8 cellular contexts compared by ENCODE assay signal in genomic region chr16:69132424-69133252, GRCh38. TPM values are rescaled to one million over a fixed set of nuclear protein-coding genes. Genes with fewer than 3 reads are reported as not detected.
A peak's percentile ranks its signal among the peaks of the same experiment; 100 is the strongest.
DNase-seq lines count a peak whose midpoint lies in the region; ATAC-seq and TF ChIP-seq lines count a peak whose summit lies in the region.

TSS of gene CHTF8 (minus strand) at chr16:69132588. CDS start at chr16:69121458, 11,130 bp downstream.
TSS of gene UTP4 (plus strand) at chr16:69132649. CDS start at chr16:69133460, 811 bp downstream.

- H2AFZ ChIP-seq in neural progenitor cell (replicated peaks) = peak within 1 kb of the TSS; percentile 78

- peaks cover 95% of the 10 kb centered on the region for H3K79me2 ChIP-seq in neural progenitor cell (ENCODE audit: low read depth)

- peaks cover 23% of the 10 kb centered on the region for H3F3A ChIP-seq in neural progenitor cell (ENCODE audit: low read depth)

- H3K4me3 ChIP-seq in Jurkat, Clone E6-1 (ENCODE audit: low read length) = peak within 1 kb of the TSS; percentile 98
- H3K4me3 ChIP-seq in foreskin fibroblast (ENCODE audit: low read depth in 1 of 2, low read length in 2 of 2) = peak within 1 kb of the TSS; percentile 72 to 99
- H3K4me3 ChIP-seq in neural progenitor cell = peak within 1 kb of the TSS; percentile 98
- H3K4me3 ChIP-seq in stomach smooth muscle (ENCODE audit: low read length in 2 of 2) = peak within 1 kb of the TSS; percentile 91 to 93

- H3K4me3 Mint-ChIP-seq in neural progenitor cell = peak within 1 kb of the TSS; percentile 98

- DNase-seq in DMS53 treated with DMSO at 0.1 percent for 48 hours (lab: John Stamatoyannopoulos, UW; ENCODE audit: unreplicated experiment) (peak; percentile 62), SIG-M5 (lab: John Stamatoyannopoulos, UW) (peak; percentile 27), foreskin fibroblast (peak; percentile 80 to 94), neural progenitor cell (ENCODE audit: low spot score) (peak; percentile 94)
- DNase-seq in Jurkat, Clone E6-1 (ENCODE audit: low read depth, low spot score) = peak; percentile 71
- peak; percentile 96 for DNase-seq in activated effector memory CD4-positive, alpha-beta T cell treated with anti-CD3 and anti-CD28 coated beads, Interleukin-2, amount 50 U/mL, for 16 hours

- H3K36me3 ChIP-seq in neural progenitor cell (peaks cover 9% of the 10 kb centered on the region), stomach smooth muscle (ENCODE audit: control insufficient read depth in 2 of 2, insufficient read depth in 2 of 2, low read length in 2 of 2) (peaks cover under 1 to 8% of the 10 kb centered on the region in 2 donors)

- H3K4me2 ChIP-seq in neural progenitor cell = peak within 1 kb of the TSS; percentile 89

- peak within 1 kb of the TSS; percentile 97 for H3K27ac Mint-ChIP-seq in neural progenitor cell

- peak; percentile 82 for ATAC-seq in GM21576 (IDR thresholded peaks at IDR 0.05; ENCODE audit: unreplicated experiment)

- H3K27me3 ChIP-seq in neural progenitor cell (no peaks in the 10 kb centered on the region), stomach smooth muscle (ENCODE audit: control insufficient read depth in 1 of 2, insufficient read depth in 2 of 2, low read length in 2 of 2) (no peaks in the 10 kb centered on the region)

- H3K4me1 Mint-ChIP-seq in neural progenitor cell = peaks cover 36% of the 10 kb centered on the region

- H3K27ac ChIP-seq in neural progenitor cell (peak within 1 kb of the TSS; percentile 99), stomach smooth muscle (ENCODE audit: low read length) (peak within 1 kb of the TSS; percentile 73)

- H3K9ac ChIP-seq in neural progenitor cell (peak within 1 kb of the TSS; percentile 89), stomach smooth muscle (ENCODE audit: low read length in 2 of 2) (peak within 1 kb of the TSS; percentile 89)

- H3K4me1 ChIP-seq in neural progenitor cell (peaks cover 15% of the 10 kb centered on the region), stomach smooth muscle (ENCODE audit: control insufficient read depth, insufficient read depth, low read length) (peaks cover 2% of the 10 kb centered on the region)

- no peaks in the 10 kb centered on the region for H3K9me3 Mint-ChIP-seq in neural progenitor cell

- TF ChIP-seq CTCF in foreskin fibroblast (IDR thresholded peaks at IDR 0.05; ENCODE audit: low read depth, low read length) (no peak), neural progenitor cell (IDR thresholded peaks at IDR 0.05) (no peak)

- no peaks in the 10 kb centered on the region for H3K9me3 ChIP-seq in neural progenitor cell (ENCODE audit: low read depth)
- H3K9me3 ChIP-seq in stomach smooth muscle (ENCODE audit: control insufficient read depth in 2 of 2, low read length in 2 of 2) = no peaks in the 10 kb centered on the region

- peaks cover 6% of the 10 kb centered on the region for H3K27me3 Mint-ChIP-seq in neural progenitor cell (ENCODE audit: insufficient read depth, low read depth)

- peaks cover 30% of the 10 kb centered on the region for H4K20me1 ChIP-seq in neural progenitor cell (ENCODE audit: low read depth)

- peaks cover 15% of the 10 kb centered on the region for H3K36me3 Mint-ChIP-seq in neural progenitor cell

RNA-seq across cellular contexts. Expression of gene CHTF8, which starts in this region (rescaled TPM):
- polyA plus RNA-seq in Jurkat, Clone E6-1 (2012; ENCODE audit: insufficient read depth, insufficient read length) = 148 TPM
- total RNA-seq in neural progenitor cell (ENCODE audit: low replicate concordance) = 99.8 and 165 TPM in 2 replicates

RNA-seq across cellular contexts. Expression of gene UTP4, which starts in this region (rescaled TPM):
- 159 TPM for polyA plus RNA-seq in Jurkat, Clone E6-1 (2012; ENCODE audit: insufficient read depth, insufficient read length)
- 13.3 and 15.9 TPM in 2 replicates for total RNA-seq in neural progenitor cell (ENCODE audit: low replicate concordance)

Comparison
In these comparisons a context has a peak if more than half of its experiments do, and no peak if none do; other contexts are left out.
1. Peak in every context shown above with its lines: DNase-seq, ATAC-seq, H3K4me3 ChIP-seq and H3K27ac ChIP-seq.
2. DNase-seq: peak in every context shown above with its lines; median percentile 96 in activated effector memory CD4-positive, alpha-beta T cell treated with anti-CD3 and anti-CD28 coated beads, Interleukin-2, amount 50 U/mL, for 16 hours; 94 in neural progenitor cell; 87 in foreskin fibroblast; 71 in Jurkat, Clone E6-1; 62 in DMS53 treated with DMSO at 0.1 percent for 48 hours; 27 in SIG-M5.